16 cellular contexts compared by ENCODE assay signal in genomic region chr1:172674831-172675613, GRCh38. TPM values are rescaled to one million over a fixed set of nuclear protein-coding genes. Genes with fewer than 3 reads are reported as not detected.
DNase-seq lines count a peak whose midpoint lies in the region; ATAC-seq, FAIRE-seq and TF ChIP-seq lines count a peak whose summit lies in the region.
"Had no signal": no experiment of that assay in that cellular context is flagged by ENCODE, and none has a peak within 500 bp of the region (broad histone marks: within the 10 kb centered on the region; RNA-seq: fewer than 3 reads in every experiment).

No MANE protein-coding gene starts in this region.

- H2AFZ ChIP-seq in DND-41 (ENCODE audit: low read depth, low read length) (no peak overlapping the region), keratinocyte (ENCODE audit: control insufficient read depth, low read length) (peak overlapping the region; percentile 28)

- intact Hi-C loops in activated CD8-positive, alpha-beta T cell treated with anti-CD3 and anti-CD28 coated beads for 36 hours (cut with micrococcal nuclease) = no loop called here

- H3K27ac Mint-ChIP-seq in activated CD8-positive, alpha-beta T cell treated with anti-CD3 and anti-CD28 coated beads for 36 hours = peak overlapping the region; percentile 69
- H3K27ac Mint-ChIP-seq: nephron progenitor cell had no signal

- H3K4me1 ChIP-seq in DND-41 (ENCODE audit: insufficient read depth, low read length) (peaks cover 81% of the 10 kb centered on the region), keratinocyte (ENCODE audit: control insufficient read depth, extremely low read depth, insufficient read depth, low read length) (peaks cover 22% of the 10 kb centered on the region)
- H3K4me1 ChIP-seq: right atrium auricular region, upper lobe of right lung had no signal

- no peaks in the 10 kb centered on the region for H3K9me1 ChIP-seq in keratinocyte (ENCODE audit: control insufficient read depth, extremely low read depth, insufficient read depth, low read length)

- H3K9me3 ChIP-seq in DND-41 (ENCODE audit: insufficient read depth, low read length, severe bottlenecking) = no peaks in the 10 kb centered on the region
- H3K9me3 ChIP-seq in keratinocyte (ENCODE audit: control insufficient read depth, low read depth, low read length) = no peaks in the 10 kb centered on the region
- H3K9me3 ChIP-seq: upper lobe of right lung had no signal

- no peak for TF ChIP-seq CTCF in AG10803 (conservative IDR thresholded peaks at IDR 0.05; ENCODE audit: low read length)
- no peak for TF ChIP-seq CTCF in DND-41 (IDR thresholded peaks at IDR 0.05; ENCODE audit: borderline replicate concordance, extremely low read depth, low read length, poor library complexity, severe bottlenecking)
- TF ChIP-seq CTCF in activated CD8-positive, alpha-beta T cell treated with anti-CD3 and anti-CD28 coated beads for 36 hours (IDR thresholded peaks at IDR 0.05) = no peak
- TF ChIP-seq CTCF in keratinocyte (optimal IDR thresholded peaks at IDR 0.05 in 1 of 3, IDR thresholded peaks at IDR 0.05 in 1 of 3, conservative IDR thresholded peaks at IDR 0.05 in 1 of 3; ENCODE audit: extremely low read depth in 1 of 3, insufficient read depth in 2 of 3, low read length in 3 of 3) = no peak

- H3K4me1 Mint-ChIP-seq in activated CD8-positive, alpha-beta T cell treated with anti-CD3 and anti-CD28 coated beads for 36 hours (ENCODE audit: low read depth) = peaks cover 78% of the 10 kb centered on the region

- no peak overlapping the region for H3K4me3 Mint-ChIP-seq in activated CD8-positive, alpha-beta T cell treated with anti-CD3 and anti-CD28 coated beads for 36 hours
- H3K4me3 Mint-ChIP-seq: nephron progenitor cell had no signal

- DNase-seq in AG10803 (ENCODE audit: low read depth) (peak; percentile 50), DND-41 (peak; percentile 63), keratinocyte (ENCODE audit: low read depth, low spot score) (no peak), NCI-H1436 (lab: John Stamatoyannopoulos, UW) (no peak), iPS-NIHi7 (ENCODE audit: extremely low spot score) (no peak)
- peak; percentile 21 for DNase-seq in activated CD8-positive, alpha-beta T cell treated with anti-CD3 and anti-CD28 coated beads for 36 hours
- DNase-seq: activated CD4-positive, CD25-positive, alpha-beta regulatory T cell; activated effector memory CD4-positive, alpha-beta T cell treated with Interleukin-2 at 50 U/mL for 16 hours; nephron progenitor cell; stimulated activated CD4-positive, alpha-beta T cell treated with anti-CD3 and anti-CD28 coated beads, Interleukin-2, amount 100 ng/mL, for 48 hours; upper lobe of right lung had no signal

- H3K4me2 ChIP-seq in DND-41 (ENCODE audit: insufficient read depth, low read length) (peak overlapping the region; percentile 54), keratinocyte (ENCODE audit: control insufficient read depth, extremely low read depth, insufficient read depth, low read depth, low read length) (no peak overlapping the region)

- CTCF ChIA-PET in activated CD8-positive, alpha-beta T cell treated with anti-CD3 and anti-CD28 coated beads for 36 hours (lab: Charles Lee) = interaction anchor here (0.9 to 1.7 kb wide), 9 partner anchors 11 to 67 kb away, joined by 3 to 8 read pairs (median 4); partner anchors contain the start of gene FASLG

- H3K27me3 ChIP-seq in DND-41 (ENCODE audit: insufficient read depth, low read length, poor library complexity) (no peaks in the 10 kb centered on the region), keratinocyte (ENCODE audit: control insufficient read depth, extremely low read depth, insufficient read depth, low read length) (no peaks in the 10 kb centered on the region)
- H3K27me3 ChIP-seq: right atrium auricular region, upper lobe of right lung had no signal

- H3K9ac ChIP-seq in DND-41 (ENCODE audit: low read depth, low read length) (peak overlapping the region; percentile 33), keratinocyte (ENCODE audit: control insufficient read depth, extremely low read depth, insufficient read depth, low read length) (no peak overlapping the region)

- H3K79me2 ChIP-seq in DND-41 (ENCODE audit: insufficient read depth, low read length) (no peaks in the 10 kb centered on the region), keratinocyte (ENCODE audit: control insufficient read depth, insufficient read depth, low read length) (no peaks in the 10 kb centered on the region)

- H4K20me1 ChIP-seq in DND-41 (ENCODE audit: insufficient read depth, low read length) = no peaks in the 10 kb centered on the region
- no peaks in the 10 kb centered on the region for H4K20me1 ChIP-seq in keratinocyte (ENCODE audit: control insufficient read depth, extremely low read depth, insufficient read depth, low read length)

- H3K27ac ChIP-seq in DND-41 (ENCODE audit: low read length) (peak overlapping the region; percentile 86), keratinocyte (ENCODE audit: control insufficient read depth, insufficient read depth, low read length) (no peak overlapping the region)
- H3K27ac ChIP-seq: right atrium auricular region, RWPE1, upper lobe of right lung had no signal

- H3K9me3 Mint-ChIP-seq in activated CD8-positive, alpha-beta T cell treated with anti-CD3 and anti-CD28 coated beads for 36 hours = peaks cover 2% of the 10 kb centered on the region

- peaks cover 12% of the 10 kb centered on the region for H3K27me3 Mint-ChIP-seq in activated CD8-positive, alpha-beta T cell treated with anti-CD3 and anti-CD28 coated beads for 36 hours

- FAIRE-seq in keratinocyte (lab: Jason Lieb, UNC) = no peak

- dilution Hi-C loops in keratinocyte (cut with MboI; ENCODE audit: extremely low pct_ligation_motif_present, low sequenced_read_pairs) = no loop called here

- POLR2A ChIA-PET in activated CD8-positive, alpha-beta T cell treated with anti-CD3 and anti-CD28 coated beads for 36 hours (lab: Charles Lee) = interaction anchor here (0.8 to 1.8 kb wide), 9 partner anchors 9 to 52 kb away, joined by 3 to 5 read pairs (median 4); partner anchors contain the start of gene FASLG

- H3K36me3 Mint-ChIP-seq in activated CD8-positive, alpha-beta T cell treated with anti-CD3 and anti-CD28 coated beads for 36 hours (ENCODE audit: low read depth) = peaks cover 3% of the 10 kb centered on the region

- no peak overlapping the region for H3K4me3 ChIP-seq in AG10803 (ENCODE audit: low read length)
- peak overlapping the region in 1 of 2 experiments; percentile 18; a peak in 2 of 4 replicates for H3K4me3 ChIP-seq in DND-41 (ENCODE audit: low read depth in 1 of 2, low read length in 2 of 2)
- no peak overlapping the region for H3K4me3 ChIP-seq in keratinocyte (ENCODE audit: control insufficient read depth in 2 of 3, extremely low read depth in 1 of 3, insufficient read depth in 2 of 3, low read depth in 1 of 3, low read length in 3 of 3)
- H3K4me3 ChIP-seq: right atrium auricular region, upper lobe of right lung had no signal

- ATAC-seq in DND-41 (ENCODE audit: insufficient read depth, low read depth) (peak; percentile 70), esophagus mucosa (no peak), HG03565 (IDR thresholded peaks at IDR 0.05; ENCODE audit: unreplicated experiment) (no peak)
- ATAC-seq in activated CD8-positive, alpha-beta T cell treated with anti-CD3 and anti-CD28 coated beads for 36 hours = peak; percentile 57
- ATAC-seq: upper lobe of right lung had no signal

- H3K36me3 ChIP-seq in DND-41 (ENCODE audit: insufficient read depth, low read length) (no peaks in the 10 kb centered on the region), keratinocyte (ENCODE audit: control insufficient read depth in 2 of 2, extremely low read depth in 1 of 2, insufficient read depth in 2 of 2, low read length in 2 of 2) (no peaks in the 10 kb centered on the region)
- H3K36me3 ChIP-seq: right atrium auricular region, upper lobe of right lung had no signal

RNA-seq across cellular contexts. Expression of gene FASLG, which starts 16.1 kb away (rescaled TPM):
- 1 to 10 TPM; 7.0 to 8.4 TPM for total RNA-seq in activated CD8-positive, alpha-beta T cell treated with anti-CD3 and anti-CD28 coated beads for 36 hours
- polyA plus RNA-seq in keratinocyte = 0.03 to 0.04 TPM in 2 of 3 replicates, not detected in the other
- not detected for polyA plus RNA-seq in keratinocyte (2011; ENCODE audit: low read depth)
- 0.07 TPM in 1 of 2 replicates, not detected in the other for polyA plus RNA-seq in keratinocyte (2011; cell fraction: cytosol; rRNA removed)
- not detected in 2 replicates for polyA plus RNA-seq in keratinocyte (2011; cell fraction: nucleus; rRNA removed)
- not detected in 2 replicates for polyA plus RNA-seq in keratinocyte (2012; ENCODE audit: low replicate concordance)
- polyA minus RNA-seq in keratinocyte = not detected in 3 replicates
- not detected for polyA minus RNA-seq in keratinocyte (2011; cell fraction: cytosol; rRNA and poly(A)+ RNA removed)
- not detected in 2 replicates for polyA minus RNA-seq in keratinocyte (2011; cell fraction: nucleus; rRNA and poly(A)+ RNA removed)
- not detected for total RNA-seq in esophagus mucosa
- total RNA-seq: lower leg skin, right atrium auricular region had no signal

Comparison
In these comparisons a context has a peak if more than half of its experiments do, and no peak if none do; other contexts are left out.
1. DNase-seq: peak in AG10803 (single experiment), DND-41 (single experiment) and activated CD8-positive, alpha-beta T cell treated with anti-CD3 and anti-CD28 coated beads for 36 hours (single experiment); none in keratinocyte (single experiment), NCI-H1436 (single experiment) and iPS-NIHi7 (single experiment).
2. ATAC-seq: peak in DND-41 (single experiment) and activated CD8-positive, alpha-beta T cell treated with anti-CD3 and anti-CD28 coated beads for 36 hours (single experiment); none in esophagus mucosa (single experiment) and HG03565 (single experiment).